Comparison of ENCODE assay signal across 31 cellular contexts in the genomic region with DNA sequence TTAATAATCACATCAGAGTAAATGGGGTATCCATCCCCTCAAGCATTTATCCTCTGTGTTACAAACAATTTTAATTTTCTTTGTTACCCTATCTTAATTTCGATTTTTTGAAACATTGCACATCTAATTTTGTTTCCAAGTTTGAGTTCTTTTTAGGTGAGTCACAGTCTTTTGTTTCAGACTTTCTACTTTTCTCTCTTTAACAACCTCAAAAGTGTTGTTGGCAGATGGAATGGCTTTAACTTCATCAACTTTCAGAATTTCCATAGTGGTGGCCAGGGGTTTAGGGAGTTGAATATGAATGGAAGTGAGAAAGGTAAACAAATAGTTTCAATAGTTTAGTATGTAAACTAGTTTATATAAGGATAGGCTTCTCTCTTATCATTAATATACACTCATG.
DNase-seq lines count a peak whose midpoint lies in the region; ATAC-seq and TF ChIP-seq lines count a peak whose summit lies in the region.
"Had no signal": no experiment of that assay in that cellular context is flagged by ENCODE, and none has a peak within 500 bp of the region (broad histone marks: within the 10 kb centered on the region; RNA-seq: fewer than 3 reads in every experiment).

No MANE protein-coding gene starts in this region.

- no peaks in the 10 kb centered on the region for H3K36me3 ChIP-seq in SU-DHL-6 (ENCODE audit: low read length)
- H3K36me3 ChIP-seq: gastroesophageal sphincter, left ventricle myocardium inferior, ovary, right atrium auricular region, spleen had no signal

- no peaks in the 10 kb centered on the region for H4K20me1 ChIP-seq in SU-DHL-6 (ENCODE audit: low read depth, low read length)
- H4K20me1 ChIP-seq: BLaER1 treated with 17β-estradiol and CSF1 and Interleukin-3, amounts not matched to agents 10 nM and 100 nM had no signal

- H2AFZ ChIP-seq in SU-DHL-6 (ENCODE audit: low read depth, low read length, severe bottlenecking), result no peak overlapping the region

- H3K27ac Mint-ChIP-seq in activated CD4-positive, alpha-beta memory T cell treated with anti-CD3 and anti-CD28 coated beads, Interleukin-2, amount 10 ng/mL, durations not matched to agents 7 days and 5 days, result no peak overlapping the region
- no peak overlapping the region for H3K27ac Mint-ChIP-seq in type B pancreatic cell
- H3K27ac Mint-ChIP-seq: activated naive CD4-positive, alpha-beta T cell treated with anti-CD3 and anti-CD28 coated beads, Interleukin-2, amount 50 U/mL, for 24 hours; activated T-helper 17 cell treated with anti-CD3 and anti-CD28 coated beads, Interleukin-2, amount 50 U/mL, for 72 hours; natural killer cell treated with Interleukin-12 subunit alpha and Interleukin-12 subunit beta and Interleukin-15 and Interleukin-18, amount 100 ng/mL, for 72 hours; stimulated activated effector memory CD8-positive, alpha-beta T cell treated with anti-CD3 and anti-CD28 coated beads, Interleukin-12 subunit alpha, Interleukin-12 subunit beta, amount 100 ng/mL, for 72 hours; T-helper 2 cell treated with Interferon-gamma antibody and Interleukin-4, amounts not matched to agents 5 μg/mL and 100 μg/mL, for 36 hours had no signal

- H3K36me3 Mint-ChIP-seq in activated CD4-positive, alpha-beta memory T cell treated with anti-CD3 and anti-CD28 coated beads, Interleukin-2, amount 10 ng/mL, durations not matched to agents 7 days and 5 days (ENCODE audit: low read depth), result no peaks in the 10 kb centered on the region
- no peaks in the 10 kb centered on the region for H3K36me3 Mint-ChIP-seq in type B pancreatic cell
- H3K36me3 Mint-ChIP-seq: natural killer cell treated with Interleukin-12 subunit alpha and Interleukin-12 subunit beta and Interleukin-15 and Interleukin-18, amount 100 ng/mL, for 72 hours; stimulated activated effector memory CD8-positive, alpha-beta T cell treated with anti-CD3 and anti-CD28 coated beads, Interleukin-12 subunit alpha, Interleukin-12 subunit beta, amount 100 ng/mL, for 72 hours had no signal

- H3K9ac ChIP-seq in SU-DHL-6 (ENCODE audit: low read length), result no peak overlapping the region
- H3K9ac ChIP-seq: BLaER1 treated with 17β-estradiol and CSF1 and Interleukin-3, amounts not matched to agents 10 nM and 100 nM had no signal

- no peak for TF ChIP-seq CTCF in AG09309 (IDR thresholded peaks at IDR 0.05; ENCODE audit: control insufficient read depth, insufficient read depth, low read depth, low read length, missing control alignments)
- TF ChIP-seq CTCF in SU-DHL-6 (IDR thresholded peaks at IDR 0.05; ENCODE audit: insufficient read depth, low read length, poor library complexity, severe bottlenecking), result no peak
- no peak for TF ChIP-seq CTCF in fibroblast of mammary gland (conservative IDR thresholded peaks at IDR 0.05; ENCODE audit: control insufficient read depth, insufficient read depth, low read depth, low read length)
- no peak for TF ChIP-seq CTCF in type B pancreatic cell (conservative IDR thresholded peaks at IDR 0.05)

- H3K9me2 ChIP-seq in SU-DHL-6 (replicated peaks; ENCODE audit: insufficient read depth, low read length), result no peaks in the 10 kb centered on the region

- peaks cover 44% of the 10 kb centered on the region for H3F3A ChIP-seq in SU-DHL-6 (ENCODE audit: insufficient read depth)

- POLR2A ChIA-PET in activated CD4-positive, alpha-beta memory T cell treated with anti-CD3 and anti-CD28 coated beads, Interleukin-2, amount 10 ng/mL, durations not matched to agents 7 days and 5 days (lab: Charles Lee), result no interaction called here

- no peak for ATAC-seq in GM21526 (IDR thresholded peaks at IDR 0.05; ENCODE audit: low FRiP score, unreplicated experiment)
- ATAC-seq in HG02763 (IDR thresholded peaks at IDR 0.05; ENCODE audit: unreplicated experiment), result no peak
- ATAC-seq: activated T-helper 17 cell treated with anti-CD3 and anti-CD28 coated beads, Interleukin-2, amount 50 U/mL, for 72 hours; gastroesophageal sphincter; natural killer cell treated with Interleukin-12 subunit alpha and Interleukin-12 subunit beta and Interleukin-15 and Interleukin-18, amount 100 ng/mL, for 72 hours; stimulated activated effector memory CD8-positive, alpha-beta T cell treated with anti-CD3 and anti-CD28 coated beads, Interleukin-12 subunit alpha, Interleukin-12 subunit beta, amount 100 ng/mL, for 72 hours had no signal

- H3K4me3 ChIP-seq in AG09309 (ENCODE audit: control insufficient read depth, low read depth, low read length) (no peak overlapping the region), SU-DHL-6 (ENCODE audit: insufficient read depth, low read length, poor library complexity, severe bottlenecking) (no peak overlapping the region), fibroblast of mammary gland (ENCODE audit: control insufficient read depth, low read depth, low read length) (no peak overlapping the region)
- H3K4me3 ChIP-seq: BLaER1 treated with 17β-estradiol and CSF1 and Interleukin-3, amounts not matched to agents 10 nM and 100 nM; gastroesophageal sphincter; left ventricle myocardium inferior; ovary; right atrium auricular region; SK-N-MC; spleen had no signal

- no peaks in the 10 kb centered on the region for H3K27me3 ChIP-seq in SU-DHL-6 (ENCODE audit: low read length)
- H3K27me3 ChIP-seq: BLaER1 treated with 17β-estradiol and CSF1 and Interleukin-3, amounts not matched to agents 10 nM and 100 nM; gastroesophageal sphincter; ovary; spleen had no signal

- H3K4me3 Mint-ChIP-seq in activated CD4-positive, alpha-beta memory T cell treated with anti-CD3 and anti-CD28 coated beads, Interleukin-2, amount 10 ng/mL, durations not matched to agents 7 days and 5 days, result no peak overlapping the region
- no peak overlapping the region for H3K4me3 Mint-ChIP-seq in type B pancreatic cell
- H3K4me3 Mint-ChIP-seq: activated naive CD4-positive, alpha-beta T cell treated with anti-CD3 and anti-CD28 coated beads, Interleukin-2, amount 50 U/mL, for 24 hours; activated T-helper 17 cell treated with anti-CD3 and anti-CD28 coated beads, Interleukin-2, amount 50 U/mL, for 72 hours; natural killer cell treated with Interleukin-12 subunit alpha and Interleukin-12 subunit beta and Interleukin-15 and Interleukin-18, amount 100 ng/mL, for 72 hours; stimulated activated effector memory CD8-positive, alpha-beta T cell treated with anti-CD3 and anti-CD28 coated beads, Interleukin-12 subunit alpha, Interleukin-12 subunit beta, amount 100 ng/mL, for 72 hours; T-helper 2 cell treated with Interferon-gamma antibody and Interleukin-4, amounts not matched to agents 5 μg/mL and 100 μg/mL, for 36 hours had no signal

- CTCF ChIA-PET in activated CD4-positive, alpha-beta memory T cell treated with anti-CD3 and anti-CD28 coated beads, Interleukin-2, amount 10 ng/mL, durations not matched to agents 7 days and 5 days (lab: Charles Lee), result no interaction called here

- H3K9me3 ChIP-seq in SU-DHL-6 (ENCODE audit: insufficient read depth, low read length), result no peaks in the 10 kb centered on the region
- H3K9me3 ChIP-seq: Caco-2, gastroesophageal sphincter, left ventricle myocardium inferior, ovary, right atrium auricular region had no signal

- no peaks in the 10 kb centered on the region for H3K9me3 Mint-ChIP-seq in activated CD4-positive, alpha-beta memory T cell treated with anti-CD3 and anti-CD28 coated beads, Interleukin-2, amount 10 ng/mL, durations not matched to agents 7 days and 5 days
- H3K9me3 Mint-ChIP-seq in type B pancreatic cell, result no peaks in the 10 kb centered on the region
- H3K9me3 Mint-ChIP-seq: activated naive CD4-positive, alpha-beta T cell treated with anti-CD3 and anti-CD28 coated beads, Interleukin-2, amount 50 U/mL, for 24 hours; activated T-helper 17 cell treated with anti-CD3 and anti-CD28 coated beads, Interleukin-2, amount 50 U/mL, for 72 hours; natural killer cell treated with Interleukin-12 subunit alpha and Interleukin-12 subunit beta and Interleukin-15 and Interleukin-18, amount 100 ng/mL, for 72 hours; T-helper 2 cell treated with Interferon-gamma antibody and Interleukin-4, amounts not matched to agents 5 μg/mL and 100 μg/mL, for 36 hours had no signal

- no peaks in the 10 kb centered on the region for H3K4me1 Mint-ChIP-seq in activated CD4-positive, alpha-beta memory T cell treated with anti-CD3 and anti-CD28 coated beads, Interleukin-2, amount 10 ng/mL, durations not matched to agents 7 days and 5 days
- no peaks in the 10 kb centered on the region for H3K4me1 Mint-ChIP-seq in type B pancreatic cell (ENCODE audit: unreplicated experiment)
- H3K4me1 Mint-ChIP-seq: activated T-helper 17 cell treated with anti-CD3 and anti-CD28 coated beads, Interleukin-2, amount 50 U/mL, for 72 hours had no signal

- peak overlapping the region; percentile 32 for H3K27ac ChIP-seq in SU-DHL-6 (ENCODE audit: low read depth, low read length)
- H3K27ac ChIP-seq: gastroesophageal sphincter, left ventricle myocardium inferior, ovary, right atrium auricular region, SK-N-MC, spleen had no signal

- H3K79me2 ChIP-seq in SU-DHL-6 (ENCODE audit: insufficient read depth, low read length), result peaks cover 8% of the 10 kb centered on the region

- H3K27me3 Mint-ChIP-seq in activated CD4-positive, alpha-beta memory T cell treated with anti-CD3 and anti-CD28 coated beads, Interleukin-2, amount 10 ng/mL, durations not matched to agents 7 days and 5 days, result no peaks in the 10 kb centered on the region
- no peaks in the 10 kb centered on the region for H3K27me3 Mint-ChIP-seq in type B pancreatic cell
- H3K27me3 Mint-ChIP-seq: activated naive CD4-positive, alpha-beta T cell treated with anti-CD3 and anti-CD28 coated beads, Interleukin-2, amount 50 U/mL, for 24 hours; activated T-helper 17 cell treated with anti-CD3 and anti-CD28 coated beads, Interleukin-2, amount 50 U/mL, for 72 hours; natural killer cell treated with Interleukin-12 subunit alpha and Interleukin-12 subunit beta and Interleukin-15 and Interleukin-18, amount 100 ng/mL, for 72 hours had no signal

- H3K4me2 ChIP-seq in SU-DHL-6 (ENCODE audit: low read depth, low read length, poor library complexity, severe bottlenecking), result no peak overlapping the region
- H3K4me2 ChIP-seq: BLaER1 treated with 17β-estradiol and CSF1 and Interleukin-3, amounts not matched to agents 10 nM and 100 nM had no signal

- DNase-seq in AG09309 (ENCODE audit: low read depth) (peak; percentile 7), HCEC 1CT (peak; percentile 2), fibroblast of mammary gland (ENCODE audit: low read depth) (peak; percentile 28), type B pancreatic cell (ENCODE audit: extremely low spot score, unreplicated experiment) (no peak)
- DNase-seq in activated CD4-positive, alpha-beta memory T cell treated with anti-CD3 and anti-CD28 coated beads, Interleukin-2, amount 10 ng/mL, durations not matched to agents 7 days and 5 days, result no peak
- DNase-seq: activated CD8-positive, alpha-beta memory T cell treated with anti-CD3 and anti-CD28 coated beads, Interleukin-2, amount 50 U/mL, for 4 hours; aorta; Caco-2; DMS79 treated with DMSO at 0.1 percent for 48 hours; effector CD4-positive, alpha-beta T cell; hippocampal formation; KBM-7; left ventricle myocardium inferior; NCI-H1694 treated with DMSO at 0.1 percent for 48 hours; NCI-H2171; NCI-H69; ovary; spleen; stimulated activated CD4-positive, alpha-beta T cell treated with anti-CD3 and anti-CD28 coated beads, Interleukin-2, amount 100 ng/mL, for 48 hours had no signal

Comparison
In these comparisons a context has a peak if more than half of its experiments do, and no peak if none do; other contexts are left out.
1. DNase-seq: peak in AG09309 (single experiment), HCEC 1CT (single experiment) and fibroblast of mammary gland (single experiment); none in activated CD4-positive, alpha-beta memory T cell treated with anti-CD3 and anti-CD28 coated beads, Interleukin-2, amount 10 ng/mL, durations not matched to agents 7 days and 5 days (single experiment) and type B pancreatic cell (single experiment).